Comparison of ENCODE assay signal across 12 cellular contexts in the genomic region with DNA sequence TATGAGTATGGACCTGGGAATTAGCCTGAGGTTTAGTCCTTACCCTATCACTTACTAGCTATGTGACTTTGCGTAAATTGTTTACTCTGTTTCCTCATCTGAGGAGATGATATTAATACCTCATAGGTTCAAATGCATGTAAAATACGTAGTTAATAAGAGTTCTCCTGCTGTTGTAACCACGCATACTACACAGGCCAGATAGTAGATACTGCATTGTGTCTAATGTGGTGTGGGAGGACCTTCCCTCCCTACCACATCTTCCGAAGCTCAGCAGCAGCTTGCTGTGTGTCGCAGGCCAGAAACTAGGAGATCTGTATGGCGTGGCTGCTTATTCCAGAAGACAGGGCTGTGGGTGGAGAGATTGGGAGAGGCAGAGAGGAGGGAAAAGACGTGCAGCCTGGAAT. TPM values are rescaled to one million over a fixed set of nuclear protein-coding genes. Genes with fewer than 3 reads are reported as not detected.
DNase-seq lines count a peak whose midpoint lies in the region; ATAC-seq and TF ChIP-seq lines count a peak whose summit lies in the region.
"Had no signal": no experiment of that assay in that cellular context is flagged by ENCODE, and none has a peak within 500 bp of the region (broad histone marks: within the 10 kb centered on the region; RNA-seq: fewer than 3 reads in every experiment).

No MANE protein-coding gene starts in this region.

- no peaks in the 10 kb centered on the region for H3F3A ChIP-seq in MM.1S (ENCODE audit: insufficient read depth, low read length)

- no peak overlapping the region for H3K9ac ChIP-seq in MM.1S (ENCODE audit: low read length)

- peaks cover 18% of the 10 kb centered on the region for H3K4me1 Mint-ChIP-seq in memory B cell

- H3K79me2 ChIP-seq in MM.1S (ENCODE audit: low read length) = peaks cover 33% of the 10 kb centered on the region

- H3K9me3 Mint-ChIP-seq in memory B cell = no peaks in the 10 kb centered on the region
- H3K9me3 Mint-ChIP-seq: activated T-cell treated with anti-CD3 and anti-CD28 coated beads, Interleukin-2, amount 50 U/mL, for 72 hours had no signal

- TF ChIP-seq CTCF in right atrium auricular region (IDR thresholded peaks at IDR 0.05) = no peak
- TF ChIP-seq CTCF in MM.1S (IDR thresholded peaks at IDR 0.05; ENCODE audit: low read length) = no peak

- no peak overlapping the region for H3K4me3 Mint-ChIP-seq in memory B cell
- H3K4me3 Mint-ChIP-seq: activated T-cell treated with anti-CD3 and anti-CD28 coated beads, Interleukin-2, amount 50 U/mL, for 72 hours had no signal

- H3K9me3 ChIP-seq in right atrium auricular region = no peaks in the 10 kb centered on the region
- H3K9me3 ChIP-seq in MM.1S (replicated peaks; ENCODE audit: insufficient read depth, low read length) = no peaks in the 10 kb centered on the region
- H3K9me3 ChIP-seq: tibial artery had no signal

- no peak overlapping the region for H3K4me2 ChIP-seq in MM.1S (ENCODE audit: low read depth, low read length)

- H2AFZ ChIP-seq in MM.1S (ENCODE audit: low read length) = no peak overlapping the region

- H3K36me3 ChIP-seq in right atrium auricular region (peaks cover 7% of the 10 kb centered on the region), MM.1S (replicated peaks; ENCODE audit: insufficient read depth, low read length) (no peaks in the 10 kb centered on the region)
- H3K36me3 ChIP-seq: brain microvascular endothelial cell had no signal

- H3K27ac Mint-ChIP-seq in memory B cell = peak overlapping the region; percentile 68

- peak overlapping the region in 1 of 2 donors; percentile 19 for H3K27ac ChIP-seq in right atrium auricular region
- peak overlapping the region; percentile 70 for H3K27ac ChIP-seq in cingulate gyrus (ENCODE audit: low read depth, low read length)
- H3K27ac ChIP-seq in MM.1S (ENCODE audit: low read length) = no peak overlapping the region
- H3K27ac ChIP-seq: tibial artery had no signal

- ATAC-seq in Right ventricle myocardium superior (ENCODE audit: poor library complexity) (peak; percentile 29), memory B cell (ENCODE audit: low read depth) (no peak), HG02588 (IDR thresholded peaks at IDR 0.05; ENCODE audit: unreplicated experiment) (no peak)
- ATAC-seq: activated T-cell treated with anti-CD3 and anti-CD28 coated beads, Interleukin-2, amount 50 U/mL, for 72 hours had no signal

- no peaks in the 10 kb centered on the region for H4K20me1 ChIP-seq in MM.1S (ENCODE audit: insufficient read depth, low read length)

- peaks cover 0 to 5% of the 10 kb centered on the region in 2 donors for H3K4me1 ChIP-seq in right atrium auricular region
- no peaks in the 10 kb centered on the region for H3K4me1 ChIP-seq in MM.1S (ENCODE audit: low read length)

- no peak for DNase-seq in Right ventricle myocardium superior
- no peak for DNase-seq in right atrium auricular region (ENCODE audit: low spot score)
- DNase-seq in memory B cell (ENCODE audit: low spot score in 2 of 2) = no peak
- DNase-seq in MM.1S = no peak
- DNase-seq in MV-4-11 (lab: John Stamatoyannopoulos, UW) = no peak
- no peak for DNase-seq in NCI-H2081 treated with DMSO at 0.1 percent for 48 hours (lab: John Stamatoyannopoulos, UW)
- DNase-seq: activated CD4-positive, alpha-beta T cell treated with anti-CD3 and anti-CD28 coated beads for 1 hour; activated T-cell treated with anti-CD3 and anti-CD28 coated beads, Interleukin-2, amount 50 U/mL, for 72 hours; brain microvascular endothelial cell; tibial artery had no signal

- H3K27me3 ChIP-seq in right atrium auricular region (no peaks in the 10 kb centered on the region), MM.1S (replicated peaks; ENCODE audit: insufficient read depth, low read length) (no peaks in the 10 kb centered on the region)
- H3K27me3 ChIP-seq: brain microvascular endothelial cell, tibial artery had no signal

- peaks cover 22% of the 10 kb centered on the region for H3K36me3 Mint-ChIP-seq in memory B cell

- intact Hi-C loops in Right ventricle myocardium superior (cut with DNase I) = no loop called here

- H3K9me2 ChIP-seq in MM.1S (replicated peaks; ENCODE audit: insufficient read depth, low read length) = no peaks in the 10 kb centered on the region

- no peak overlapping the region for H3K4me3 ChIP-seq in right atrium auricular region
- H3K4me3 ChIP-seq in MM.1S (ENCODE audit: low read length) = no peak overlapping the region
- H3K4me3 ChIP-seq: tibial artery had no signal

- H3K27me3 Mint-ChIP-seq in memory B cell = no peaks in the 10 kb centered on the region

RNA-seq across cellular contexts. Expression of a gene that starts 23.0 kb away (rescaled TPM):
- 22.3 TPM for total RNA-seq in Right ventricle myocardium superior
- 10 to 100 TPM in 1 of 2 donors, 1 to 10 TPM in 1; 9.4 to 23.3 TPM for total RNA-seq in right atrium auricular region

RNA-seq across cellular contexts. Expression of a gene that starts 57.5 kb away (rescaled TPM):
- not detected for total RNA-seq in Right ventricle myocardium superior
- total RNA-seq in right atrium auricular region = under 1 TPM in 1 of 2 donors, not detected in 1; 0.16 TPM
- total RNA-seq: activated T-cell treated with anti-CD3 and anti-CD28 coated beads, Interleukin-2, amount 50 U/mL, for 72 hours had no signal
